Comparison of ENCODE assay signal across 17 cellular contexts in the genomic region with DNA sequence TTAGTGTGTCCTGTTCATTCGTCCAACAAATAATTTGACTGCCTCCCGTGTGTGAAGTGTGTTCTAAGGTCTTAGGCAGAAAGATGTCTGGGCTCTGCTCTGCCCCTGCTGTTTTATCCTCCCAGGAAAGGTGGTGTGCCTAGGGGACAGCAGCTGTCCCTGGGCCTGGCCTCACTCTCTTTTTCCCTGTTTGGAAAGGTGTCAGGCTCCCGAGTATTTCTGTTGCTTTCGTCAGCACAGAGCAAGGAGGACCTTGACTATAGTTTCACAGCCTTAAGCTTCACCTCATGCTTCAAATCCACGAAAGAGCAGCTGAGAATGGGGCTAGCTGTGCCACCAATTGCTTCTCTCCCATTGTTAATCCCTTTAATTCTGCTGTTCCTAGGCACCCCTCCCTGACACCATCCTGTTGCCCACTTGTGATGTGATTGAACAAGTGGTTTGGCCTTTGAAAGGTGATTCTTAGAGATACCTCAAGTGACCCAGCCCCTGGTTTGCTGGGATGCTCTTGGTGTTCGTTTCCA.
"Had no signal": no experiment of that assay in that cellular context is flagged by ENCODE, and none has a peak within 500 bp of the region (broad histone marks: within the 10 kb centered on the region; RNA-seq: fewer than 3 reads in every experiment).

No MANE protein-coding gene starts in this region.

- H3K4me3 Mint-ChIP-seq: activated CD8-positive, alpha-beta memory T cell treated with anti-CD3 and anti-CD28 coated beads, Interleukin-2, amount 10 ng/mL, durations not matched to agents 7 days and 5 days; activated naive CD8-positive, alpha-beta T cell; activated T-cell treated with anti-CD3 and anti-CD28 coated beads, Interleukin-2, amount 50 U/mL, for 4 hours; T-helper 2 cell treated with Interferon-gamma antibody and Interleukin-4, amounts not matched to agents 5 μg/mL and 100 μg/mL, for 36 hours had no signal

- H3K4me1 Mint-ChIP-seq: activated CD8-positive, alpha-beta memory T cell treated with anti-CD3 and anti-CD28 coated beads, Interleukin-2, amount 10 ng/mL, durations not matched to agents 7 days and 5 days had no signal

- H3K27me3 Mint-ChIP-seq: activated CD8-positive, alpha-beta memory T cell treated with anti-CD3 and anti-CD28 coated beads, Interleukin-2, amount 10 ng/mL, durations not matched to agents 7 days and 5 days; activated naive CD8-positive, alpha-beta T cell had no signal

- DNase-seq: activated CD8-positive, alpha-beta memory T cell treated with anti-CD3 and anti-CD28 coated beads, Interleukin-2, amount 10 ng/mL, durations not matched to agents 7 days and 5 days; activated effector memory CD4-positive, alpha-beta T cell treated with anti-CD3 and anti-CD28 coated beads, Interleukin-2, amount 50 U/mL, for 16 hours; activated T-cell treated with anti-CD3 and anti-CD28 coated beads, Interleukin-2, amount 50 U/mL, for 4 hours; amygdala; brain microvascular endothelial cell; esophagus squamous epithelium; foreskin fibroblast; head of caudate nucleus; mammary epithelial cell; pancreas; retina; stimulated activated CD4-positive, alpha-beta T cell treated with anti-CD3 and anti-CD28 coated beads, Interleukin-4, amount 100 ng/mL, for 4 hours had no signal

- H3K27ac ChIP-seq: brain microvascular endothelial cell, pancreas, tibial nerve had no signal

- H3K27me3 ChIP-seq: brain microvascular endothelial cell, esophagus squamous epithelium, pancreas, tibial nerve had no signal

- H3K36me3 ChIP-seq: brain microvascular endothelial cell, esophagus squamous epithelium, pancreas had no signal

- H3K4me3 ChIP-seq: esophagus squamous epithelium, pancreas, skin epidermis, tibial nerve had no signal

- H3K4me1 ChIP-seq: pancreas had no signal

- ATAC-seq: activated CD4-positive, CD25-positive, alpha-beta regulatory T cell treated with anti-CD3 and anti-CD28 coated beads, Interleukin-2, amount 50 U/mL, for 24 hours; activated CD8-positive, alpha-beta memory T cell treated with anti-CD3 and anti-CD28 coated beads, Interleukin-2, amount 10 ng/mL, durations not matched to agents 7 days and 5 days; activated T-cell treated with anti-CD3 and anti-CD28 coated beads, Interleukin-2, amount 50 U/mL, for 4 hours; pancreas had no signal

- H3K9me3 ChIP-seq: esophagus squamous epithelium, pancreas, tibial nerve had no signal

- FAIRE-seq: pancreas had no signal

- H3K9me3 Mint-ChIP-seq: activated T-cell treated with anti-CD3 and anti-CD28 coated beads, Interleukin-2, amount 50 U/mL, for 4 hours; T-helper 2 cell treated with Interferon-gamma antibody and Interleukin-4, amounts not matched to agents 5 μg/mL and 100 μg/mL, for 36 hours had no signal

- H3K27ac Mint-ChIP-seq: activated CD8-positive, alpha-beta memory T cell treated with anti-CD3 and anti-CD28 coated beads, Interleukin-2, amount 10 ng/mL, durations not matched to agents 7 days and 5 days; activated naive CD8-positive, alpha-beta T cell; T-helper 2 cell treated with Interferon-gamma antibody and Interleukin-4, amounts not matched to agents 5 μg/mL and 100 μg/mL, for 36 hours had no signal

- H3K36me3 Mint-ChIP-seq: activated CD8-positive, alpha-beta memory T cell treated with anti-CD3 and anti-CD28 coated beads, Interleukin-2, amount 10 ng/mL, durations not matched to agents 7 days and 5 days had no signal
